8 cellular contexts compared by ENCODE assay signal in genomic region chr16:2267913-2268666, GRCh38. TPM values are rescaled to one million over a fixed set of nuclear protein-coding genes. Genes with fewer than 3 reads are reported as not detected.
A peak's percentile ranks its signal among the peaks of the same experiment; 100 is the strongest.
DNase-seq lines count a peak whose midpoint lies in the region; ATAC-seq, FAIRE-seq and TF ChIP-seq lines count a peak whose summit lies in the region.

Gene RNPS1, minus strand, starts transcription at chr16:2268126. Its CDS starts 3,483 bp downstream, at chr16:2264643.

- H3K27me3 Mint-ChIP-seq in T-cell, result no peaks in the 10 kb centered on the region
- no peaks in the 10 kb centered on the region for H3K27me3 Mint-ChIP-seq in type B pancreatic cell

- H3K4me3 Mint-ChIP-seq in T-cell (peak within 1 kb of the TSS; percentile 92 to 96 (median 94)), type B pancreatic cell (peak within 1 kb of the TSS; percentile 94)

- peaks cover 0 to 31% (median 9%) of the 10 kb centered on the region in 9 donors for H3K36me3 ChIP-seq in heart right ventricle

- H3K9me3 Mint-ChIP-seq in T-cell (no peaks in the 10 kb centered on the region), type B pancreatic cell (no peaks in the 10 kb centered on the region)

- no peaks in the 10 kb centered on the region for H3K9me3 ChIP-seq in heart right ventricle

- H3K4me3 ChIP-seq in heart right ventricle, result peak within 1 kb of the TSS; percentile 53 to 97 (median 87)

- H3K4me1 Mint-ChIP-seq in T-cell, result peaks cover 35 to 47% (median 42%) of the 10 kb centered on the region in 3 donors
- H3K4me1 Mint-ChIP-seq in type B pancreatic cell (ENCODE audit: unreplicated experiment), result peaks cover 27% of the 10 kb centered on the region

- peak; percentile 92 for TF ChIP-seq POLR2A in GM12892 (IDR thresholded peaks at IDR 0.05; ENCODE audit: low read depth, low read length)

- TF ChIP-seq CTCF in heart right ventricle (IDR thresholded peaks at IDR 0.05) (no peak), type B pancreatic cell (conservative IDR thresholded peaks at IDR 0.05) (no peak)

- DNase-seq in GM12892 (ENCODE audit: insufficient read length) (peak; percentile 100), NCI-H1436 (lab: John Stamatoyannopoulos, UW) (peak; percentile 91), T-cell (peak; percentile 86 to 98 (median 94)), heart right ventricle (peak; percentile 96 to 97), posterior cingulate gyrus (peak; percentile 91 to 99 (median 94)), type B pancreatic cell (ENCODE audit: extremely low spot score, unreplicated experiment) (peak; percentile 97)

- intact Hi-C loops in heart right ventricle (cut with DNase I) (loop anchor here in 1 of 10 donors (5.0 kb wide), 1 partner anchor 159 kb away; the partner anchor contains the start of gene CCNF), posterior cingulate gyrus (cut with DNase I) (loop anchor here (1.0 kb wide), 1 partner anchor 63 kb away; the partner anchor contains the start of gene MLST8)

- peak within 1 kb of the TSS; percentile 96 to 99 for H3K27ac Mint-ChIP-seq in T-cell
- H3K27ac Mint-ChIP-seq in type B pancreatic cell, result peak within 1 kb of the TSS; percentile 99

- H3K36me3 Mint-ChIP-seq in T-cell (peaks cover 4% of the 10 kb centered on the region), type B pancreatic cell (peaks cover 8% of the 10 kb centered on the region)

- peaks cover 7 to 46% (median 40%) of the 10 kb centered on the region in 9 donors for H3K4me1 ChIP-seq in heart right ventricle

- peak; percentile 98 for FAIRE-seq in GM12892 (lab: Jason Lieb, UNC)

- POLR2A ChIA-PET in T-cell (lab: Charles Lee), result no interaction called here

- CTCF ChIA-PET in T-cell (lab: Charles Lee), result interaction anchor here in 1 of 2 donors (0.6 kb wide), 1 partner anchor 860 kb away, joined by 3 read pairs; no protein-coding TSS in a partner anchor

- peak; percentile 84 for ATAC-seq in HG02798 (IDR thresholded peaks at IDR 0.05; ENCODE audit: poor library complexity, unreplicated experiment)
- peak; percentile 87 to 89 (median 88) for ATAC-seq in T-cell (replicated peaks in 1 of 4)
- ATAC-seq in heart right ventricle, result peak; percentile 95 to 99 (median 98)

- H3K27ac ChIP-seq in adipose tissue (ENCODE audit: low read depth, low read length) (peak within 1 kb of the TSS; percentile 60), heart right ventricle (peak within 1 kb of the TSS; percentile 80 to 100 (median 98))

- no peaks in the 10 kb centered on the region for H3K27me3 ChIP-seq in heart right ventricle

- WGBS in adipose tissue, 3 donors, result 0 to 1% (median 1%) methylated on average over 71 to 85 of the region's 88 CpGs
- WGBS in heart right ventricle, 2 donors, result 0% methylated on average over 87 to 88 of the region's 88 CpGs

RNA-seq across cellular contexts. Expression of gene RNPS1, which starts in this region (rescaled TPM):
- polyA plus RNA-seq in GM12892 (2012; ENCODE audit: missing spikeins), result 165 TPM
- 100 to 1,000 TPM; 163 to 203 (median 181) TPM for total RNA-seq in T-cell
- 100 to 1,000 TPM in 2 of 3 donors, 10 to 100 TPM in 1; 69.8 to 138 (median 102) TPM for polyA plus RNA-seq in adipose tissue
- 100 to 1,000 TPM; 103 to 128 (median 118) TPM for total RNA-seq in heart right ventricle
- 100 to 1,000 TPM in 1 of 2 donors, 10 to 100 TPM in 1; 61.7 to 136 TPM for polyA plus RNA-seq in heart right ventricle
- 180 and 241 TPM in 2 replicates for total RNA-seq in type B pancreatic cell (ENCODE audit: low replicate concordance)

Comparison
In these comparisons a context has a peak if more than half of its experiments do, and no peak if none do; other contexts are left out.
1. Peak in every context shown above with its lines: DNase-seq, ATAC-seq, H3K4me3 ChIP-seq and H3K27ac ChIP-seq.